In genomic region chr4:169619958-169620845, GRCh38 we compare ENCODE assay signal across 8 cellular contexts. TPM values are rescaled to one million over a fixed set of nuclear protein-coding genes. Genes with fewer than 3 reads are reported as not detected.
DNase-seq lines count a peak whose midpoint lies in the region; ATAC-seq, FAIRE-seq and TF ChIP-seq lines count a peak whose summit lies in the region.

TSS of gene CLCN3 (plus strand) at chr4:169620578. CDS start at chr4:169635929, 15,351 bp downstream.

- POLR2A ChIA-PET in naive thymus-derived CD8-positive, alpha-beta T cell (lab: Charles Lee): interaction anchor here (0.7 to 3.4 kb wide), 9 partner anchors 9 to 610 kb away, joined by 3 to 20 read pairs (median 5); partner anchors contain the start of genes CBR4, HPF1, MFAP3L and NEK1

- H4K20me1 ChIP-seq in Loucy (ENCODE audit: insufficient read depth, low read length, poor library complexity, severe bottlenecking): peaks cover 40% of the 10 kb centered on the region

- no peaks in the 10 kb centered on the region for H3K36me3 ChIP-seq in Loucy (ENCODE audit: insufficient read depth, low read length)

- 0 out of 2 replicates have a peak, but pooled peaks cover 3% of the 10 kb centered on the region for H3F3A ChIP-seq in Loucy (ENCODE audit: low read depth)

- peak within 1 kb of the TSS; percentile 78 for H3K9ac ChIP-seq in Loucy (ENCODE audit: low read depth, low read length, poor library complexity, severe bottlenecking)

- H3K4me3 Mint-ChIP-seq in naive thymus-derived CD8-positive, alpha-beta T cell: peak within 1 kb of the TSS; percentile 89 to 99 (median 96)

- H3K4me1 Mint-ChIP-seq in naive thymus-derived CD8-positive, alpha-beta T cell: peaks cover 18 to 72% (median 61%) of the 10 kb centered on the region in 4 donors

- H3K27me3 ChIP-seq in Loucy (ENCODE audit: insufficient read depth, low read length, poor library complexity, severe bottlenecking): no peaks in the 10 kb centered on the region

- no peaks in the 10 kb centered on the region for H3K9me3 ChIP-seq in Loucy (ENCODE audit: insufficient read depth, low read depth, low read length)

- peaks cover 30% of the 10 kb centered on the region for H3K79me2 ChIP-seq in Loucy (ENCODE audit: insufficient read depth, low read length)

- H3K27me3 Mint-ChIP-seq in naive thymus-derived CD8-positive, alpha-beta T cell: no peaks in the 10 kb centered on the region

- TF ChIP-seq POLR2A in H54 (IDR thresholded peaks at IDR 0.05; ENCODE audit: low read depth, low read length): peak; percentile 74
- TF ChIP-seq POLR2A in Raji (IDR thresholded peaks at IDR 0.05; ENCODE audit: insufficient read depth, low read depth, low read length): peak; percentile 91

- H3K9me2 ChIP-seq in Loucy (replicated peaks; ENCODE audit: low read depth, low read length): no peaks in the 10 kb centered on the region

- ATAC-seq in naive thymus-derived CD8-positive, alpha-beta T cell: peak; percentile 75 to 78

- H3K4me3 ChIP-seq in Loucy (ENCODE audit: low read length, poor library complexity, severe bottlenecking): peak within 1 kb of the TSS; percentile 82
- peak within 1 kb of the TSS; percentile 89 for H3K4me3 ChIP-seq in fibroblast of mammary gland (ENCODE audit: control insufficient read depth, low read depth, low read length)

- peak; percentile 36 for FAIRE-seq in H54 (lab: Jason Lieb, UNC)

- H3K27ac Mint-ChIP-seq in naive thymus-derived CD8-positive, alpha-beta T cell: peak within 1 kb of the TSS; percentile 97 to 100 (median 99)

- H3K4me2 ChIP-seq in Loucy (ENCODE audit: low read depth, low read length, poor library complexity, severe bottlenecking): peak within 1 kb of the TSS; percentile 99

- H3K36me3 Mint-ChIP-seq in naive thymus-derived CD8-positive, alpha-beta T cell: peaks cover 0 to 2% (median 0%) of the 10 kb centered on the region in 3 donors

- no peak for TF ChIP-seq CTCF in Loucy (conservative IDR thresholded peaks at IDR 0.05; ENCODE audit: low read length)
- TF ChIP-seq CTCF in fibroblast of mammary gland (conservative IDR thresholded peaks at IDR 0.05; ENCODE audit: control insufficient read depth, insufficient read depth, low read depth, low read length): no peak

- no peaks in the 10 kb centered on the region for H3K9me3 Mint-ChIP-seq in naive thymus-derived CD8-positive, alpha-beta T cell

- H2AFZ ChIP-seq in Loucy (ENCODE audit: low read length): peak within 1 kb of the TSS; percentile 99

- DNase-seq in EL: peak; percentile 95
- peak; percentile 62 for DNase-seq in H54 (ENCODE audit: insufficient read length, low spot score)
- DNase-seq in activated T-helper 9 cell treated with anti-CD3 and anti-CD28 coated beads, Interleukin-2, amount 50 U/mL, for 16 hours (ENCODE audit: low read depth): peak; percentile 84
- DNase-seq in fibroblast of mammary gland (ENCODE audit: low read depth): peak; percentile 96
- peak; percentile 69 to 90 (median 86) for DNase-seq in naive thymus-derived CD8-positive, alpha-beta T cell
- peak; percentile 67 to 83 (median 76) for DNase-seq in stimulated activated naive CD4-positive, alpha-beta T cell (lab: John Stamatoyannopoulos, UW)

- H3K4me1 ChIP-seq in Loucy (ENCODE audit: insufficient read depth, low read length, poor library complexity, severe bottlenecking): peaks cover 32% of the 10 kb centered on the region

RNA-seq across cellular contexts. Expression of gene CLCN3, which starts in this region (rescaled TPM):
- total RNA-seq in naive thymus-derived CD8-positive, alpha-beta T cell: 10 to 100 TPM; 32.8 to 36.1 TPM
- 10 to 100 TPM; 11.2 to 11.8 (median 11.8) TPM for polyA plus RNA-seq in naive thymus-derived CD8-positive, alpha-beta T cell

Comparison
In these comparisons a context has a peak if more than half of its experiments do, and no peak if none do; other contexts are left out.
1. Peak in every context shown above with its lines: DNase-seq, ATAC-seq and H3K4me3 ChIP-seq.